12 cellular contexts compared by ENCODE assay signal in genomic region chr17:6599364-6599763, GRCh38. TPM values are rescaled to one million over a fixed set of nuclear protein-coding genes. Genes with fewer than 3 reads are reported as not detected.
DNase-seq lines count a peak whose midpoint lies in the region; ATAC-seq and TF ChIP-seq lines count a peak whose summit lies in the region.
"Had no signal": no experiment of that assay in that cellular context is flagged by ENCODE, and none has a peak within 500 bp of the region (broad histone marks: within the 10 kb centered on the region; RNA-seq: fewer than 3 reads in every experiment).

No MANE protein-coding gene starts in this region.

- no peaks in the 10 kb centered on the region for H3K27me3 ChIP-seq in colonic mucosa
- H3K27me3 ChIP-seq: gastroesophageal sphincter had no signal

- DNase-seq in Ammon's horn (ENCODE audit: low spot score) (peak; percentile 72), NB4 (ENCODE audit: low read depth) (peak; percentile 71), colonic mucosa (no peak), midbrain (lab: John Stamatoyannopoulos, UW) (peak; percentile 58), A172 (ENCODE audit: low spot score) (no peak)
- DNase-seq: NCI-H146, WERI-Rb-1 had no signal

- H3K4me1 ChIP-seq in colonic mucosa, result peaks cover 6% of the 10 kb centered on the region

- H3K27ac ChIP-seq in colonic mucosa, result peak overlapping the region; percentile 10
- H3K27ac ChIP-seq: WERI-Rb-1 had no signal

- no peak overlapping the region for H3K4me3 ChIP-seq in NB4 (ENCODE audit: low read depth, low read length)
- H3K4me3 ChIP-seq in colonic mucosa, result no peak overlapping the region
- H3K4me3 ChIP-seq: gastroesophageal sphincter, smooth muscle cell had no signal

- H3K9ac ChIP-seq in colonic mucosa (ENCODE audit: low read depth in 2 of 2, low read length in 2 of 2), result peak overlapping the region in 1 of 2 donors; percentile 21

- H3K36me3 ChIP-seq in colonic mucosa, result no peaks in the 10 kb centered on the region

- TF ChIP-seq POLR2A in NB4 (IDR thresholded peaks at IDR 0.05; ENCODE audit: extremely low read depth, insufficient read length), result no peak

- TF ChIP-seq CTCF in NB4 (IDR thresholded peaks at IDR 0.05; ENCODE audit: low read depth, low read length) (no peak), colonic mucosa (IDR thresholded peaks at IDR 0.05) (no peak)

- ATAC-seq in HG03139 (IDR thresholded peaks at IDR 0.05; ENCODE audit: unreplicated experiment) (no peak), GM19351 (IDR thresholded peaks at IDR 0.05; ENCODE audit: unreplicated experiment) (no peak), GM18907 (IDR thresholded peaks at IDR 0.05; ENCODE audit: unreplicated experiment) (no peak)
- ATAC-seq: gastroesophageal sphincter had no signal

- intact Hi-C loops in colonic mucosa (cut with DNase I), result no loop called here

- no peaks in the 10 kb centered on the region for H3K9me3 ChIP-seq in colonic mucosa
- H3K9me3 ChIP-seq: gastroesophageal sphincter had no signal

RNA-seq across cellular contexts. Expression of gene KIAA0753, which starts 41.1 kb away (rescaled TPM):
- 10 to 100 TPM; 15.7 to 18.5 TPM for total RNA-seq in colonic mucosa
- 18.8 and 21.7 TPM in 2 replicates for total RNA-seq in A172 (2014; rRNA removed; shearing (Covaris generic))

RNA-seq across cellular contexts. Expression of gene TXNDC17, which starts 41.5 kb away (rescaled TPM):
- total RNA-seq in colonic mucosa, result 100 to 1,000 TPM; 167 to 207 TPM
- 128 and 236 TPM in 2 replicates for total RNA-seq in A172 (2014; rRNA removed; shearing (Covaris generic))

RNA-seq across cellular contexts. Expression of gene PITPNM3, which starts 43.0 kb away (rescaled TPM):
- total RNA-seq in colonic mucosa, result 10 to 100 TPM; 11.3 to 18.2 TPM
- total RNA-seq in A172 (2014; rRNA removed; shearing (Covaris generic)), result 9.8 and 13.0 TPM in 2 replicates

RNA-seq across cellular contexts. Expression of gene MED31, which starts 52.0 kb away (rescaled TPM):
- total RNA-seq in colonic mucosa, result 10 to 100 TPM; 14.3 to 15.2 TPM
- 28.1 and 29.1 TPM in 2 replicates for total RNA-seq in A172 (2014; rRNA removed; shearing (Covaris generic))

RNA-seq across cellular contexts. Expression of gene C17orf100, which starts 52.2 kb away (rescaled TPM):
- total RNA-seq in colonic mucosa, result 1 to 10 TPM; 1.5 to 1.9 TPM
- 0.24 and 0.89 TPM in 2 replicates for total RNA-seq in A172 (2014; rRNA removed; shearing (Covaris generic))

Comparison
In these comparisons a context has a peak if more than half of its experiments do, and no peak if none do; other contexts are left out.
1. DNase-seq: peak in Ammon's horn (single experiment), NB4 (single experiment) and midbrain (single experiment); none in colonic mucosa (single experiment) and A172 (single experiment).